8 cellular contexts compared by ENCODE assay signal in the genomic region with DNA sequence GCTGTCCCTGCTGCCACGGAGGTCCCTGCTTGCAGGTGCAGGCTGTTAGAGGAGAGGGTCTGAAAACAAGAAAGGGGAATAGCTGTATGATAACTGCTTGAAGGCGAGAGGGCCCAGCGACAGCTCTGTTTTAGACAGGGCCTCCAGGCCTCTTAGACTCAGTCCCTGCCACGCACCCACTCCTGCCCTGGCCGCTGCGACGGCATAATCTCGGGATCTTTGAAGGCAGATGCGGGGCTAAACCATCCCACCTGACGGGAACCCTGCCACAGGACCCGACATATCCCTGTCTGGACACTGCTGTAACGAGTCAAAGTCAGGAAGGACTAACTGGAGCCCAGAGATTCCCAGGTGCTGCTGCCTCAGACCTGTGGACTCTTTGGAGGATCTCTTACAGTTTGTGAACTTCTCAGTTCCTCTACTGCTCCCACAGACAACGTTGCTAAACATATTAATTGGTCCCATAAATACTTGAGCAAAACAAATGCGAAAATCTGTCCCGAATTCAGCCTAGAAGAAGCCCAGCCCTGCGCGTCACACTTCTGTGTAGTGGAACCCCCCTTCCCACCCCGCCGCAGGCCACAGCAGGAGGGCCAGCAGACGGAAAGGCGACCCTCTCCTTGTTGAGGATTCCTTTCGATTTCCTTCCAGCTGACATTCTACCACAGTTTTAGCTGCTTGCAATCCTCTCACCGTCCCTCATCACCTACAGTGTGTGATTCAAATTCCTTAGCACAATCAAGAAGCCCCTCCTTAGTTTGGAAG. TPM values are rescaled to one million over a fixed set of nuclear protein-coding genes. Genes with fewer than 3 reads are reported as not detected.
A peak's percentile ranks its signal among the peaks of the same experiment; 100 is the strongest.
DNase-seq lines count a peak whose midpoint lies in the region; ATAC-seq and TF ChIP-seq lines count a peak whose summit lies in the region.

No MANE protein-coding gene starts in this region.

- H4K20me1 ChIP-seq in KMS-11 (ENCODE audit: insufficient read depth): no peaks in the 10 kb centered on the region

- intact Hi-C loops in right lobe of liver (cut with DNase I): no loop called here

- H3K27ac ChIP-seq in KMS-11: peak overlapping the region; percentile 74
- peak overlapping the region; percentile 95 for H3K27ac ChIP-seq in caudate nucleus (ENCODE audit: low read depth, low read length)
- peak overlapping the region; percentile 85 to 90 (median 86) for H3K27ac ChIP-seq in right lobe of liver
- H3K27ac ChIP-seq in tibial nerve: peak overlapping the region; percentile 84 to 99 (median 94)

- DNase-seq in COLO668 (lab: John Stamatoyannopoulos, UW; ENCODE audit: unreplicated experiment) (peak; percentile 27), caudate nucleus (lab: John Stamatoyannopoulos, UW) (peak in 6 of 61 donors; percentile 45 to 70 (median 52)), right lobe of liver (peak in 1 of 3 donors; percentile 62), tibial nerve (ENCODE audit: low spot score in 2 of 2) (no peak), cerebellar nuclear complex (lab: John Stamatoyannopoulos, UW) (no peak), DMS153 (lab: John Stamatoyannopoulos, UW) (no peak)

- WGBS in right lobe of liver (ENCODE audit: insufficient coverage, low coverage, low lambda C conversion rate, missing lambda C conversion rate): 48% methylated on average over 6 of the region's 23 CpGs
- WGBS in tibial nerve, 2 donors: 8 to 9% methylated on average over 22 to 23 of the region's 23 CpGs

- H3K36me3 ChIP-seq in KMS-11 (ENCODE audit: insufficient read depth) (no peaks in the 10 kb centered on the region), right lobe of liver (peaks cover 0 to 8% (median 0%) of the 10 kb centered on the region in 4 donors), tibial nerve (peaks cover 0 to 12% (median 0%) of the 10 kb centered on the region in 3 donors)

- TF ChIP-seq CTCF in KMS-11 (conservative IDR thresholded peaks at IDR 0.05; ENCODE audit: low read depth, low read length) (no peak), right lobe of liver (IDR thresholded peaks at IDR 0.05) (no peak), tibial nerve (IDR thresholded peaks at IDR 0.05) (no peak)

- H3K4me3 ChIP-seq in KMS-11 (IDR thresholded peaks at IDR 0.05; ENCODE audit: insufficient read depth, low read depth, low read length) (no peak overlapping the region), right lobe of liver (peak overlapping the region; percentile 80 to 100 (median 90)), tibial nerve (peak overlapping the region; percentile 66 to 98 (median 90))

- peak; percentile 12 for ATAC-seq in GM21390 (IDR thresholded peaks at IDR 0.05; ENCODE audit: unreplicated experiment)
- ATAC-seq in right lobe of liver: peak; percentile 0 to 7 (median 3)

- peak overlapping the region; percentile 82 for H3K4me2 ChIP-seq in KMS-11

- no peak for TF ChIP-seq POLR2A in right lobe of liver (IDR thresholded peaks at IDR 0.05)
- TF ChIP-seq POLR2A in tibial nerve (IDR thresholded peaks at IDR 0.05): no peak

- H3K9me3 ChIP-seq in right lobe of liver (no peaks in the 10 kb centered on the region), tibial nerve (no peaks in the 10 kb centered on the region)

- no peak for TF ChIP-seq EP300 in tibial nerve (IDR thresholded peaks at IDR 0.05)

- H3K4me1 ChIP-seq in KMS-11 (ENCODE audit: low read depth, poor library complexity, severe bottlenecking) (peaks cover 11% of the 10 kb centered on the region), right lobe of liver (peaks cover 0 to 27% (median 3%) of the 10 kb centered on the region in 4 donors), tibial nerve (peaks cover 0 to 48% (median 25%) of the 10 kb centered on the region in 4 donors)

- H2AFZ ChIP-seq in KMS-11 (ENCODE audit: low read depth): peak overlapping the region; percentile 73

- peak overlapping the region; percentile 95 for H3K9ac ChIP-seq in KMS-11

- H3K79me2 ChIP-seq in KMS-11 (ENCODE audit: insufficient read depth, low read depth): peaks cover 51% of the 10 kb centered on the region

- H3K27me3 ChIP-seq in KMS-11 (ENCODE audit: insufficient read depth, low read depth) (no peaks in the 10 kb centered on the region), right lobe of liver (no peaks in the 10 kb centered on the region), tibial nerve (no peaks in the 10 kb centered on the region)

RNA-seq across cellular contexts. Expression of a gene that starts 1.0 kb away (rescaled TPM):
- 10 to 100 TPM; 10.8 to 20.6 (median 11.7) TPM for total RNA-seq in right lobe of liver
- total RNA-seq in tibial nerve: 10 to 100 TPM; 16.2 to 27.6 (median 21.5) TPM

RNA-seq across cellular contexts. Expression of a gene that starts 38.3 kb away (rescaled TPM):
- total RNA-seq in right lobe of liver (1 to 10 TPM; 3.3 to 5.5 (median 4.7) TPM), tibial nerve (10 to 100 TPM in 3 of 4 donors, 1 to 10 TPM in 1; 5.7 to 12.0 (median 10.8) TPM)
